Comparison of ENCODE assay signal across 12 cellular contexts in the genomic region with DNA sequence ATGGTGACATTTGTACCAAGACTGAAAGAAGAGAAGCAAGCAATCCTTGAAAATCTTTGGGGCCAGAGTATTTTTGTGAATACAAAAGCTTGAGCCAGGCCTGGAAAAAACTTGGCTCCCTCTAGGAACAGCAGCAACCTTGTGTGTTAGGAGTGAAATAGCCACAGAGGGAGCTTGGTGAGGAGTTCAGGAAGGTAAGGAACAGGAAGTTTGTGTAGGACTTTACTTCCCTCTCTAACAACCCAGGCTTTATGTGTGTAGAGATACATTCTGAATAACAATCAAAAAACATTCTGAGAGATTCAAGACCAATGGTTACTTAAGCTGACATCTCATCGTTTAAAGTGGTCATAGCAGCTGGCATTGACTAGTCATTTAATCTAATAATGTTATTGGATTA.
DNase-seq lines count a peak whose midpoint lies in the region; ATAC-seq, FAIRE-seq and TF ChIP-seq lines count a peak whose summit lies in the region.
"Had no signal": no experiment of that assay in that cellular context is flagged by ENCODE, and none has a peak within 500 bp of the region (broad histone marks: within the 10 kb centered on the region; RNA-seq: fewer than 3 reads in every experiment).

No MANE protein-coding gene starts in this region.

- no peaks in the 10 kb centered on the region for H3K27me3 Mint-ChIP-seq in activated CD4-positive, alpha-beta T cell treated with anti-CD3 and anti-CD28 coated beads for 36 hours
- H3K27me3 Mint-ChIP-seq: naive B cell had no signal

- no peak overlapping the region for H3K27ac Mint-ChIP-seq in activated CD4-positive, alpha-beta T cell treated with anti-CD3 and anti-CD28 coated beads for 36 hours
- H3K27ac Mint-ChIP-seq: activated naive CD8-positive, alpha-beta T cell; naive B cell had no signal

- peak; percentile 21 for DNase-seq in BE2C
- DNase-seq in Kasumi-1 (lab: John Stamatoyannopoulos, UW): peak; percentile 38 to 42
- peak; percentile 7 for DNase-seq in astrocyte of the hippocampus (ENCODE audit: low read depth, low spot score)
- DNase-seq in keratinocyte (ENCODE audit: low read depth, low spot score): no peak
- DNase-seq in stimulated activated CD4-positive, alpha-beta T cell treated with anti-CD3 and anti-CD28 coated beads, Interleukin-15, amount 100 ng/mL, for 24 hours: no peak
- no peak for DNase-seq in activated CD4-positive, alpha-beta T cell treated with anti-CD3 and anti-CD28 coated beads for 36 hours
- DNase-seq: activated CD4-positive, alpha-beta T cell treated with anti-CD3 and anti-CD28 coated beads for 48 hours; naive B cell had no signal

- no peaks in the 10 kb centered on the region for H3K9me1 ChIP-seq in keratinocyte (ENCODE audit: control insufficient read depth, extremely low read depth, insufficient read depth, low read length)

- H3K4me2 ChIP-seq in keratinocyte (ENCODE audit: control insufficient read depth, extremely low read depth, insufficient read depth, low read depth, low read length): no peak overlapping the region
- H3K4me2 ChIP-seq: BLaER1 had no signal

- H3K36me3 ChIP-seq in BE2C (no peaks in the 10 kb centered on the region), keratinocyte (ENCODE audit: control insufficient read depth in 2 of 2, extremely low read depth in 1 of 2, insufficient read depth in 2 of 2, low read length in 2 of 2) (no peaks in the 10 kb centered on the region)
- H3K36me3 ChIP-seq: BLaER1 had no signal

- no peak for FAIRE-seq in keratinocyte (lab: Jason Lieb, UNC)

- POLR2A ChIA-PET in activated CD4-positive, alpha-beta T cell treated with anti-CD3 and anti-CD28 coated beads for 36 hours (lab: Charles Lee): no interaction called here

- no peaks in the 10 kb centered on the region for H4K20me1 ChIP-seq in keratinocyte (ENCODE audit: control insufficient read depth, extremely low read depth, insufficient read depth, low read length)
- H4K20me1 ChIP-seq: BLaER1 had no signal

- dilution Hi-C loops in keratinocyte (cut with MboI; ENCODE audit: extremely low pct_ligation_motif_present, low sequenced_read_pairs): loop anchor here (25.0 kb wide), 1 partner anchor 976 kb away; no protein-coding TSS in a partner anchor

- H3K27me3 ChIP-seq in BE2C: no peaks in the 10 kb centered on the region
- no peaks in the 10 kb centered on the region for H3K27me3 ChIP-seq in keratinocyte (ENCODE audit: control insufficient read depth, extremely low read depth, insufficient read depth, low read length)
- H3K27me3 ChIP-seq: BLaER1 had no signal

- CTCF ChIA-PET in activated CD4-positive, alpha-beta T cell treated with anti-CD3 and anti-CD28 coated beads for 36 hours (lab: Charles Lee): interaction anchor here (1.0 to 2.7 kb wide), 4 partner anchors 9 to 74 kb away, joined by 3 to 12 read pairs (median 4); no protein-coding TSS in a partner anchor

- H3K4me3 ChIP-seq in BE2C (ENCODE audit: low read depth, low read length): no peak overlapping the region
- no peak overlapping the region for H3K4me3 ChIP-seq in keratinocyte (ENCODE audit: control insufficient read depth in 2 of 3, extremely low read depth in 1 of 3, insufficient read depth in 2 of 3, low read depth in 1 of 3, low read length in 3 of 3)
- H3K4me3 ChIP-seq: BLaER1 had no signal

- H3K27ac ChIP-seq in keratinocyte (ENCODE audit: control insufficient read depth, insufficient read depth, low read length): no peak overlapping the region
- H3K27ac ChIP-seq: BLaER1 had no signal

- intact Hi-C loops in activated CD4-positive, alpha-beta T cell treated with anti-CD3 and anti-CD28 coated beads for 36 hours (cut with DNase I, micrococcal nuclease): no loop called here

- H2AFZ ChIP-seq in keratinocyte (ENCODE audit: control insufficient read depth, low read length): peak overlapping the region; percentile 3

- H3K36me3 Mint-ChIP-seq in activated CD4-positive, alpha-beta T cell treated with anti-CD3 and anti-CD28 coated beads for 36 hours (ENCODE audit: low read depth): no peaks in the 10 kb centered on the region
- H3K36me3 Mint-ChIP-seq: activated naive CD8-positive, alpha-beta T cell; naive B cell had no signal

- TF ChIP-seq CTCF in BE2C (IDR thresholded peaks at IDR 0.05; ENCODE audit: low read depth, low read length) (no peak; the same call in 1 of the 2 replicates), keratinocyte (optimal IDR thresholded peaks at IDR 0.05 in 1 of 3, IDR thresholded peaks at IDR 0.05 in 1 of 3, conservative IDR thresholded peaks at IDR 0.05 in 1 of 3; ENCODE audit: extremely low read depth in 1 of 3, insufficient read depth in 2 of 3, low read length in 3 of 3) (no peak)

- H3K9ac ChIP-seq in keratinocyte (ENCODE audit: control insufficient read depth, extremely low read depth, insufficient read depth, low read length): no peak overlapping the region
- H3K9ac ChIP-seq: BLaER1 had no signal

- no peaks in the 10 kb centered on the region for H3K9me3 ChIP-seq in BE2C
- no peaks in the 10 kb centered on the region for H3K9me3 ChIP-seq in keratinocyte (ENCODE audit: control insufficient read depth, low read depth, low read length)
- H3K9me3 ChIP-seq: BLaER1 had no signal

- H3K4me1 Mint-ChIP-seq in activated CD4-positive, alpha-beta T cell treated with anti-CD3 and anti-CD28 coated beads for 36 hours: no peaks in the 10 kb centered on the region
- H3K4me1 Mint-ChIP-seq: naive B cell had no signal

- H3K9me3 Mint-ChIP-seq in activated CD4-positive, alpha-beta T cell treated with anti-CD3 and anti-CD28 coated beads for 36 hours (ENCODE audit: low read depth): no peaks in the 10 kb centered on the region
- H3K9me3 Mint-ChIP-seq: naive B cell had no signal

- H3K79me2 ChIP-seq in keratinocyte (ENCODE audit: control insufficient read depth, insufficient read depth, low read length): no peaks in the 10 kb centered on the region

- no peak for ATAC-seq in activated CD4-positive, alpha-beta T cell treated with anti-CD3 and anti-CD28 coated beads for 36 hours
- ATAC-seq in GM18520 (IDR thresholded peaks at IDR 0.05; ENCODE audit: unreplicated experiment) (no peak), GM21786 (IDR thresholded peaks at IDR 0.05; ENCODE audit: unreplicated experiment) (no peak)

- peaks cover 23% of the 10 kb centered on the region for H3K4me1 ChIP-seq in BE2C
- no peaks in the 10 kb centered on the region for H3K4me1 ChIP-seq in keratinocyte (ENCODE audit: control insufficient read depth, extremely low read depth, insufficient read depth, low read length)

- no peak overlapping the region for H3K4me3 Mint-ChIP-seq in activated CD4-positive, alpha-beta T cell treated with anti-CD3 and anti-CD28 coated beads for 36 hours
- H3K4me3 Mint-ChIP-seq: activated naive CD8-positive, alpha-beta T cell; naive B cell had no signal

Comparison
In these comparisons a context has a peak if more than half of its experiments do, and no peak if none do; other contexts are left out.
1. DNase-seq: peak in BE2C (single experiment), Kasumi-1 (2 of 2) and astrocyte of the hippocampus (single experiment); none in keratinocyte (single experiment), stimulated activated CD4-positive, alpha-beta T cell treated with anti-CD3 and anti-CD28 coated beads, Interleukin-15, amount 100 ng/mL, for 24 hours (single experiment) and activated CD4-positive, alpha-beta T cell treated with anti-CD3 and anti-CD28 coated beads for 36 hours (single experiment).